Comparison of ENCODE assay signal across 22 cellular contexts in genomic region chr15:72592103-72592502, GRCh38.
"Had no signal": no experiment of that assay in that cellular context is flagged by ENCODE, and none has a peak within 500 bp of the region (broad histone marks: within the 10 kb centered on the region; RNA-seq: fewer than 3 reads in every experiment).

No MANE protein-coding gene starts in this region.

- H3K27ac Mint-ChIP-seq: dendritic cell treated with granulocyte-macrophage colony-stimulating factor and Interleukin-4, amounts not matched to agents 40 ng/mL and 50 ng/mL, for 4 days; effector memory CD8-positive, alpha-beta T cell; nephron progenitor cell; stimulated activated memory B cell treated with anti-CD40 and anti-IgM and Interleukin-4, amounts not matched to agents 10 μg/mL and 1 μg/mL and 100 μg/mL, for 72 hours; stimulated activated naive CD8-positive, alpha-beta T cell treated with anti-CD3 and anti-CD28 coated beads, Interleukin-15, Interleukin-2, amounts not matched to agents 100 ng/mL and 50 ng/mL, for 24 hours had no signal

- H3K36me3 ChIP-seq: prostate gland, right lobe of liver, tibial nerve, upper lobe of right lung, vagina had no signal

- H3K27ac ChIP-seq: epithelial cell of prostate, foreskin keratinocyte, parathyroid adenoma, prostate gland, right lobe of liver, spleen, tibial nerve, upper lobe of right lung, vagina had no signal

- H3K4me1 Mint-ChIP-seq: nephron progenitor cell; stimulated activated memory B cell treated with anti-CD40 and anti-IgM and Interleukin-4, amounts not matched to agents 10 μg/mL and 1 μg/mL and 100 μg/mL, for 72 hours had no signal

- H3K27me3 Mint-ChIP-seq: dendritic cell treated with granulocyte-macrophage colony-stimulating factor and Interleukin-4, amounts not matched to agents 40 ng/mL and 50 ng/mL, for 4 days; effector memory CD8-positive, alpha-beta T cell; naive thymus-derived CD4-positive, alpha-beta T cell; stimulated activated memory B cell treated with anti-CD40 and anti-IgM and Interleukin-4, amounts not matched to agents 10 μg/mL and 1 μg/mL and 100 μg/mL, for 72 hours; stimulated activated naive CD8-positive, alpha-beta T cell treated with anti-CD3 and anti-CD28 coated beads, Interleukin-15, Interleukin-2, amounts not matched to agents 100 ng/mL and 50 ng/mL, for 24 hours had no signal

- H3K9me3 Mint-ChIP-seq: dendritic cell treated with granulocyte-macrophage colony-stimulating factor and Interleukin-4, amounts not matched to agents 40 ng/mL and 50 ng/mL, for 4 days; effector memory CD8-positive, alpha-beta T cell; naive thymus-derived CD4-positive, alpha-beta T cell; nephron progenitor cell; stimulated activated memory B cell treated with anti-CD40 and anti-IgM and Interleukin-4, amounts not matched to agents 10 μg/mL and 1 μg/mL and 100 μg/mL, for 72 hours; stimulated activated naive CD8-positive, alpha-beta T cell treated with anti-CD3 and anti-CD28 coated beads, Interleukin-15, Interleukin-2, amounts not matched to agents 100 ng/mL and 50 ng/mL, for 24 hours had no signal

- H3K9me3 ChIP-seq: prostate gland, right lobe of liver, spleen, tibial nerve, upper lobe of right lung, vagina had no signal

- H3K4me1 ChIP-seq: foreskin keratinocyte, prostate gland, right lobe of liver, spleen, tibial nerve, upper lobe of right lung, vagina had no signal

- H3K4me3 ChIP-seq: lung, prostate gland, right lobe of liver, spleen, tibial nerve, upper lobe of right lung, vagina had no signal

- DNase-seq: effector memory CD8-positive, alpha-beta T cell; foreskin keratinocyte; kidney; left cardiac atrium; left ventricle myocardium superior; naive thymus-derived CD4-positive, alpha-beta T cell; nephron progenitor cell; right lobe of liver; spleen; stimulated activated CD4-positive, alpha-beta T cell treated with anti-CD3 and anti-CD28 coated beads, Interleukin-15, amount 100 ng/mL, for 24 hours; stimulated activated CD4-positive, alpha-beta T cell treated with anti-CD3 and anti-CD28 coated beads, Interleukin-1b, Interleukin-23, amount 100 ng/mL, for 48 hours; stimulated activated CD4-positive, alpha-beta T cell treated with anti-CD3 and anti-CD28 coated beads, Interleukin-4, amount 100 ng/mL, for 24 hours; upper lobe of right lung had no signal

- H3K4me3 Mint-ChIP-seq: dendritic cell treated with granulocyte-macrophage colony-stimulating factor and Interleukin-4, amounts not matched to agents 40 ng/mL and 50 ng/mL, for 4 days; effector memory CD8-positive, alpha-beta T cell; naive thymus-derived CD4-positive, alpha-beta T cell; nephron progenitor cell; stimulated activated memory B cell treated with anti-CD40 and anti-IgM and Interleukin-4, amounts not matched to agents 10 μg/mL and 1 μg/mL and 100 μg/mL, for 72 hours; stimulated activated naive CD8-positive, alpha-beta T cell treated with anti-CD3 and anti-CD28 coated beads, Interleukin-15, Interleukin-2, amounts not matched to agents 100 ng/mL and 50 ng/mL, for 24 hours had no signal

- H3K27me3 ChIP-seq: foreskin keratinocyte, right lobe of liver, spleen, tibial nerve, upper lobe of right lung, vagina had no signal

- ATAC-seq: effector memory CD8-positive, alpha-beta T cell; foreskin keratinocyte; left cardiac atrium; left ventricle myocardium superior; naive thymus-derived CD4-positive, alpha-beta T cell; right lobe of liver; stimulated activated memory B cell treated with anti-CD40 and anti-IgM and Interleukin-4, amounts not matched to agents 10 μg/mL and 1 μg/mL and 100 μg/mL, for 72 hours had no signal
